In genomic region chr4:1021386-1022050, GRCh38 we compare ENCODE assay signal across 13 cellular contexts. TPM values are rescaled to one million over a fixed set of nuclear protein-coding genes. Genes with fewer than 3 reads are reported as not detected.
DNase-seq lines count a peak whose midpoint lies in the region; ATAC-seq, FAIRE-seq and TF ChIP-seq lines count a peak whose summit lies in the region.
"Had no signal": no experiment of that assay in that cellular context is flagged by ENCODE, and none has a peak within 500 bp of the region (broad histone marks: within the 10 kb centered on the region; RNA-seq: fewer than 3 reads in every experiment).

No MANE protein-coding gene starts in this region.

- no peak for TF ChIP-seq CTCF in HepG2 (CRISPR knock-in tag; IDR thresholded peaks at IDR 0.05)
- no peak for TF ChIP-seq CTCF in right lobe of liver (IDR thresholded peaks at IDR 0.05)
- TF ChIP-seq CTCF in activated CD8-positive, alpha-beta T cell treated with anti-CD3 and anti-CD28 coated beads for 36 hours (IDR thresholded peaks at IDR 0.05), result no peak

- no peaks in the 10 kb centered on the region for H3K27me3 Mint-ChIP-seq in activated CD8-positive, alpha-beta T cell treated with anti-CD3 and anti-CD28 coated beads for 36 hours

- no peak for FAIRE-seq in HepG2 (lab: Jason Lieb, UNC)

- no peak overlapping the region for H3K4me2 ChIP-seq in HepG2 (ENCODE audit: low read depth, low read length)
- H3K4me2 ChIP-seq: neural progenitor cell, SK-N-SH had no signal

- H3K27me3 ChIP-seq in HepG2 (ENCODE audit: control insufficient read depth in 1 of 2, insufficient read depth in 2 of 2, low read length in 2 of 2) (no peaks in the 10 kb centered on the region), right lobe of liver (no peaks in the 10 kb centered on the region)
- H3K27me3 ChIP-seq: neural progenitor cell had no signal

- whole genome bisulfite sequencing in HepG2 (ENCODE audit: low lambda C conversion rate), result 80% methylated on average over 2 of the region's 19 CpGs
- 92% methylated on average over 4 of the region's 19 CpGs for WGBS in right lobe of liver (ENCODE audit: insufficient coverage, low coverage, low lambda C conversion rate, missing lambda C conversion rate)

- no TSS peak for BruUV-seq in HepG2 (replicated peaks; lab: Mats Ljungman, UMichigan)

- H3K4me1 Mint-ChIP-seq in activated CD8-positive, alpha-beta T cell treated with anti-CD3 and anti-CD28 coated beads for 36 hours (ENCODE audit: low read depth), result peaks cover 6% of the 10 kb centered on the region

- no peak for TF ChIP-seq RAD21 in HepG2 (CRISPR knock-in tag; IDR thresholded peaks at IDR 0.05)

- H3K9me3 Mint-ChIP-seq in activated CD8-positive, alpha-beta T cell treated with anti-CD3 and anti-CD28 coated beads for 36 hours, result no peaks in the 10 kb centered on the region

- TF ChIP-seq EP300 in HepG2 (IDR thresholded peaks at IDR 0.05; ENCODE audit: low read depth in 2 of 2, low read length in 2 of 2), result no peak
- no peak for TF ChIP-seq EP300 in HepG2 (CRISPR knock-in tag; IDR thresholded peaks at IDR 0.05; ENCODE audit: borderline replicate concordance)

- H4K20me1 ChIP-seq in HepG2 (ENCODE audit: insufficient read depth, low read length), result no peaks in the 10 kb centered on the region

- H3K9ac ChIP-seq in HepG2 (ENCODE audit: insufficient read depth, low read depth, low read length), result no peak overlapping the region
- H3K9ac ChIP-seq: neural progenitor cell, SK-N-SH had no signal

- TF ChIP-seq POLR2A in HepG2 (IDR thresholded peaks at IDR 0.05; ENCODE audit: insufficient read depth in 1 of 2, low read depth in 2 of 2, low read length in 2 of 2), result no peak
- no peak for TF ChIP-seq POLR2A in right lobe of liver (IDR thresholded peaks at IDR 0.05)

- H3K4me3 ChIP-seq in HepG2 (replicated peaks in 1 of 3; ENCODE audit: insufficient read depth in 1 of 3, low read depth in 2 of 3, low read length in 3 of 3), result no peak overlapping the region
- H3K4me3 ChIP-seq in right lobe of liver, result no peak overlapping the region
- H3K4me3 ChIP-seq: neural progenitor cell had no signal

- POLR2A ChIA-PET in HepG2 (lab: Yijun Ruan, JAX), result no interaction called here
- POLR2A ChIA-PET in activated CD8-positive, alpha-beta T cell treated with anti-CD3 and anti-CD28 coated beads for 36 hours (lab: Charles Lee), result no interaction called here

- in situ Hi-C loops in HepG2 (cut with HindIII; ENCODE audit: extremely low pct_ligation_motif_present, low pct_unique_long_range_greater_than_20kb), result no loop called here

- DNase-seq in HepG2 (ENCODE audit: low spot score) (no peak), right lobe of liver (no peak), islet precursor cell (no peak), NCI-H1694 (lab: John Stamatoyannopoulos, UW) (no peak), NCI-H146 (lab: John Stamatoyannopoulos, UW) (no peak)
- DNase-seq in activated CD8-positive, alpha-beta T cell treated with anti-CD3 and anti-CD28 coated beads for 36 hours, result no peak
- DNase-seq: NCI-H510A, SK-N-SH had no signal

- no peak for ATAC-seq in HepG2
- no peak for ATAC-seq in right lobe of liver
- peak; percentile 65 for ATAC-seq in HG02642 (IDR thresholded peaks at IDR 0.05; ENCODE audit: poor library complexity, unreplicated experiment)
- ATAC-seq in HG03521 (IDR thresholded peaks at IDR 0.05; ENCODE audit: unreplicated experiment), result peak; percentile 55
- ATAC-seq in activated CD8-positive, alpha-beta T cell treated with anti-CD3 and anti-CD28 coated beads for 36 hours, result no peak
- ATAC-seq: HCT116 had no signal

- H3K4me1 ChIP-seq in HepG2 (ENCODE audit: insufficient read depth, low read length) (no peaks in the 10 kb centered on the region), right lobe of liver (no peaks in the 10 kb centered on the region)

- H3K27ac ChIP-seq in HepG2 (ENCODE audit: extremely low read length, insufficient read depth, low read length), result no peak overlapping the region
- H3K27ac ChIP-seq in right lobe of liver, result no peak overlapping the region
- H3K27ac ChIP-seq: 22Rv1, neural progenitor cell had no signal

- H3K79me2 ChIP-seq in HepG2 (ENCODE audit: insufficient read depth, low read length), result no peaks in the 10 kb centered on the region

- H3K9me3 ChIP-seq in HepG2 (ENCODE audit: low read length) (no peaks in the 10 kb centered on the region), right lobe of liver (no peaks in the 10 kb centered on the region)
- H3K9me3 ChIP-seq: SK-N-SH had no signal

- no peak overlapping the region for H3K4me3 Mint-ChIP-seq in activated CD8-positive, alpha-beta T cell treated with anti-CD3 and anti-CD28 coated beads for 36 hours
- H3K4me3 Mint-ChIP-seq: neural progenitor cell had no signal

- intact Hi-C loops in HepG2 (cut with micrococcal nuclease; ENCODE audit: unreplicated experiment) (no loop called here), right lobe of liver (cut with DNase I) (loop anchor here in 1 of 2 donors (10.0 kb wide), 1 partner anchor 203 kb away; no protein-coding TSS in a partner anchor)
- intact Hi-C loops in activated CD8-positive, alpha-beta T cell treated with anti-CD3 and anti-CD28 coated beads for 36 hours (cut with micrococcal nuclease), result no loop called here

- CTCF ChIA-PET in HepG2 (lab: Yijun Ruan, JAX; ENCODE audit: low intra/inter-chr PET ratio, low total read pairs), result no interaction called here
- CTCF ChIA-PET in activated CD8-positive, alpha-beta T cell treated with anti-CD3 and anti-CD28 coated beads for 36 hours (lab: Charles Lee), result no interaction called here

- H3K36me3 Mint-ChIP-seq in activated CD8-positive, alpha-beta T cell treated with anti-CD3 and anti-CD28 coated beads for 36 hours (ENCODE audit: low read depth), result peaks cover 11% of the 10 kb centered on the region

- no peak overlapping the region for H2AFZ ChIP-seq in HepG2 (ENCODE audit: low read length)
- H2AFZ ChIP-seq: neural progenitor cell had no signal

- peaks cover 8 to 12% of the 10 kb centered on the region in 2 experiments; a peak in 4 of 5 replicates for H3K36me3 ChIP-seq in HepG2 (replicated peaks in 1 of 2; ENCODE audit: control insufficient read depth in 1 of 2, insufficient read depth in 2 of 2, low read length in 2 of 2)
- peaks cover 0 to 10% (median 5%) of the 10 kb centered on the region in 4 donors for H3K36me3 ChIP-seq in right lobe of liver
- H3K36me3 ChIP-seq: neural progenitor cell had no signal

- no peak overlapping the region for H3K27ac Mint-ChIP-seq in activated CD8-positive, alpha-beta T cell treated with anti-CD3 and anti-CD28 coated beads for 36 hours
- H3K27ac Mint-ChIP-seq: neural progenitor cell had no signal

RNA-seq across cellular contexts. Expression of gene FGFRL1, which starts 10.1 kb away (rescaled TPM):
- total RNA-seq in HepG2 (2016; rRNA removed; fragmentation: Illumina TruSeq; extraction: Trizol) (12.3 and 19.1 TPM in 2 replicates), right lobe of liver (10 to 100 TPM; 27.9 to 60.1 (median 45.7) TPM)
- 8.9 and 9.3 TPM in 2 replicates for total RNA-seq in HepG2 (2016; cell fraction: cytosol; rRNA removed; fragmentation: Illumina TruSeq; extraction: Trizol; ENCODE audit: low read depth)
- 11.5 and 17.5 TPM in 2 replicates for total RNA-seq in HepG2 (2016; cell fraction: insoluble cytoplasmic fraction; rRNA removed; fragmentation: Illumina TruSeq; extraction: Trizol)
- total RNA-seq in HepG2 (2016; cell fraction: membrane; rRNA removed; fragmentation: Illumina TruSeq; extraction: Trizol), result 31.8 and 32.6 TPM in 2 replicates
- 13.0 and 15.9 TPM in 2 replicates for total RNA-seq in HepG2 (2016; cell fraction: nucleus; rRNA removed; fragmentation: Illumina TruSeq; extraction: Trizol)
- polyA plus RNA-seq in HepG2 (2011; rRNA removed), result 30.6 and 35.5 TPM in 2 replicates
- polyA plus RNA-seq in HepG2 (2011; cell fraction: cytosol; rRNA removed), result 37.2 and 49.4 TPM in 2 replicates
- 122 and 143 TPM in 2 replicates for polyA plus RNA-seq in HepG2 (2011; cell fraction: nucleus; rRNA removed)
- 21.8 and 31.9 TPM in 2 replicates for polyA plus RNA-seq in HepG2 (2012)
- polyA plus RNA-seq in HepG2 (2016; cell fraction: cytosol; fragmentation: Illumina TruSeq; extraction: Trizol; ENCODE audit: low read depth), result 15.2 and 15.4 TPM in 2 replicates
- 18.1 and 23.1 TPM in 2 replicates for polyA plus RNA-seq in HepG2 (2016; cell fraction: insoluble cytoplasmic fraction; fragmentation: Illumina TruSeq; extraction: Trizol; ENCODE audit: low read depth)
- polyA plus RNA-seq in HepG2 (2016; cell fraction: membrane; fragmentation: Illumina TruSeq; extraction: Trizol; ENCODE audit: low read depth), result 38.4 and 44.6 TPM in 2 replicates
- 33.6 and 40.0 TPM in 2 replicates for polyA plus RNA-seq in HepG2 (2016; cell fraction: nucleus; fragmentation: Illumina TruSeq; extraction: Trizol; ENCODE audit: insufficient read depth, low read depth)
- 74.3 and 145 TPM in 2 replicates for polyA minus RNA-seq in HepG2 (2011; rRNA and poly(A)+ RNA removed; ENCODE audit: low replicate concordance)
- polyA minus RNA-seq in HepG2 (2011; cell fraction: cytosol; rRNA and poly(A)+ RNA removed), result 22.8 and 26.5 TPM in 2 replicates
- 19.9 and 23.2 TPM in 2 replicates for polyA minus RNA-seq in HepG2 (2011; cell fraction: nucleus; rRNA and poly(A)+ RNA removed)
- 10 to 100 TPM; 16.2 to 18.0 TPM for total RNA-seq in activated CD8-positive, alpha-beta T cell treated with anti-CD3 and anti-CD28 coated beads for 36 hours

RNA-seq across cellular contexts. Expression of gene SLC26A1, which starts 28.3 kb away (rescaled TPM):
- 7.2 and 22.9 TPM in 2 replicates for total RNA-seq in HepG2 (2016; rRNA removed; fragmentation: Illumina TruSeq; extraction: Trizol)
- 1.1 and 1.9 TPM in 2 replicates for total RNA-seq in HepG2 (2016; cell fraction: cytosol; rRNA removed; fragmentation: Illumina TruSeq; extraction: Trizol; ENCODE audit: low read depth)
- 6.6 and 22.7 TPM in 2 replicates for total RNA-seq in HepG2 (2016; cell fraction: insoluble cytoplasmic fraction; rRNA removed; fragmentation: Illumina TruSeq; extraction: Trizol)
- 4.2 and 4.6 TPM in 2 replicates for total RNA-seq in HepG2 (2016; cell fraction: membrane; rRNA removed; fragmentation: Illumina TruSeq; extraction: Trizol)
- total RNA-seq in HepG2 (2016; cell fraction: nucleus; rRNA removed; fragmentation: Illumina TruSeq; extraction: Trizol), result 23.8 and 28.9 TPM in 2 replicates
- polyA plus RNA-seq in HepG2 (2011; rRNA removed), result 5.4 and 8.4 TPM in 2 replicates
- polyA plus RNA-seq in HepG2 (2011; cell fraction: cytosol; rRNA removed), result 7.7 and 10.8 TPM in 2 replicates
- polyA plus RNA-seq in HepG2 (2011; cell fraction: nucleus; rRNA removed), result 30.6 and 45.2 TPM in 2 replicates
- 5.1 and 7.0 TPM in 2 replicates for polyA plus RNA-seq in HepG2 (2012)
- 1.2 and 1.5 TPM in 2 replicates for polyA plus RNA-seq in HepG2 (2016; cell fraction: cytosol; fragmentation: Illumina TruSeq; extraction: Trizol; ENCODE audit: low read depth)
- 4.5 and 6.1 TPM in 2 replicates for polyA plus RNA-seq in HepG2 (2016; cell fraction: insoluble cytoplasmic fraction; fragmentation: Illumina TruSeq; extraction: Trizol; ENCODE audit: low read depth)
- polyA plus RNA-seq in HepG2 (2016; cell fraction: membrane; fragmentation: Illumina TruSeq; extraction: Trizol; ENCODE audit: low read depth), result 1.6 and 2.2 TPM in 2 replicates
- 25.4 and 27.0 TPM in 2 replicates for polyA plus RNA-seq in HepG2 (2016; cell fraction: nucleus; fragmentation: Illumina TruSeq; extraction: Trizol; ENCODE audit: insufficient read depth, low read depth)
- polyA minus RNA-seq in HepG2 (2011; rRNA and poly(A)+ RNA removed; ENCODE audit: low replicate concordance), result 0.40 and 58.6 TPM in 2 replicates
- polyA minus RNA-seq in HepG2 (2011; cell fraction: cytosol; rRNA and poly(A)+ RNA removed), result 13.4 and 13.6 TPM in 2 replicates
- polyA minus RNA-seq in HepG2 (2011; cell fraction: nucleus; rRNA and poly(A)+ RNA removed), result 37.7 and 40.7 TPM in 2 replicates
- total RNA-seq in right lobe of liver, result 10 to 100 TPM in 5 of 6 experiments, 1 to 10 TPM in 1; 9.6 to 30.9 (median 23.0) TPM
- total RNA-seq in activated CD8-positive, alpha-beta T cell treated with anti-CD3 and anti-CD28 coated beads for 36 hours, result under 1 TPM in 1 of 2 experiments, not detected in 1; 0.27 TPM

RNA-seq across cellular contexts. Expression of gene IDUA, which starts 34.7 kb away (rescaled TPM):
- total RNA-seq in HepG2 (2016; rRNA removed; fragmentation: Illumina TruSeq; extraction: Trizol) (0.32 and 1.0 TPM in 2 replicates), right lobe of liver (10 to 100 TPM in 3 of 6 experiments, 1 to 10 TPM in 3; 4.7 to 15.1 (median 11.0) TPM)
- total RNA-seq in HepG2 (2016; cell fraction: cytosol; rRNA removed; fragmentation: Illumina TruSeq; extraction: Trizol; ENCODE audit: low read depth), result not detected in 2 replicates
- total RNA-seq in HepG2 (2016; cell fraction: insoluble cytoplasmic fraction; rRNA removed; fragmentation: Illumina TruSeq; extraction: Trizol), result 0.84 TPM in 1 of 2 replicates, not detected in the other
- 0.24 and 0.53 TPM in 2 replicates for total RNA-seq in HepG2 (2016; cell fraction: membrane; rRNA removed; fragmentation: Illumina TruSeq; extraction: Trizol)
- 0.75 and 2.8 TPM in 2 replicates for total RNA-seq in HepG2 (2016; cell fraction: nucleus; rRNA removed; fragmentation: Illumina TruSeq; extraction: Trizol)
- 0.77 and 1.5 TPM in 2 replicates for polyA plus RNA-seq in HepG2 (2011; rRNA removed)
- 0.24 and 0.27 TPM in 2 replicates for polyA plus RNA-seq in HepG2 (2011; cell fraction: cytosol; rRNA removed)
- polyA plus RNA-seq in HepG2 (2011; cell fraction: nucleus; rRNA removed), result 34.5 and 42.6 TPM in 2 replicates
- 1.0 and 2.7 TPM in 2 replicates for polyA plus RNA-seq in HepG2 (2012)
- polyA plus RNA-seq in HepG2 (2016; cell fraction: cytosol; fragmentation: Illumina TruSeq; extraction: Trizol; ENCODE audit: low read depth), result 0.19 and 0.29 TPM in 2 replicates
- polyA plus RNA-seq in HepG2 (2016; cell fraction: insoluble cytoplasmic fraction; fragmentation: Illumina TruSeq; extraction: Trizol; ENCODE audit: low read depth), result not detected in 2 replicates
- 0.19 and 0.30 TPM in 2 replicates for polyA plus RNA-seq in HepG2 (2016; cell fraction: membrane; fragmentation: Illumina TruSeq; extraction: Trizol; ENCODE audit: low read depth)
- polyA plus RNA-seq in HepG2 (2016; cell fraction: nucleus; fragmentation: Illumina TruSeq; extraction: Trizol; ENCODE audit: insufficient read depth, low read depth), result 2.2 and 4.7 TPM in 2 replicates
- 1.4 and 1.8 TPM in 2 replicates for polyA minus RNA-seq in HepG2 (2011; rRNA and poly(A)+ RNA removed; ENCODE audit: low replicate concordance)
- 0.69 TPM in 1 of 2 replicates, not detected in the other for polyA minus RNA-seq in HepG2 (2011; cell fraction: cytosol; rRNA and poly(A)+ RNA removed)
- 3.5 and 4.0 TPM in 2 replicates for polyA minus RNA-seq in HepG2 (2011; cell fraction: nucleus; rRNA and poly(A)+ RNA removed)
- total RNA-seq in activated CD8-positive, alpha-beta T cell treated with anti-CD3 and anti-CD28 coated beads for 36 hours, result 1 to 10 TPM; 4.8 to 5.4 TPM

RNA-seq across cellular contexts. Expression of gene DGKQ, which starts 48.1 kb away (rescaled TPM):
- 3.2 and 7.2 TPM in 2 replicates for total RNA-seq in HepG2 (2016; rRNA removed; fragmentation: Illumina TruSeq; extraction: Trizol)
- 0.53 and 1.4 TPM in 2 replicates for total RNA-seq in HepG2 (2016; cell fraction: cytosol; rRNA removed; fragmentation: Illumina TruSeq; extraction: Trizol; ENCODE audit: low read depth)
- total RNA-seq in HepG2 (2016; cell fraction: insoluble cytoplasmic fraction; rRNA removed; fragmentation: Illumina TruSeq; extraction: Trizol), result 2.4 and 7.8 TPM in 2 replicates
- total RNA-seq in HepG2 (2016; cell fraction: membrane; rRNA removed; fragmentation: Illumina TruSeq; extraction: Trizol), result 2.5 and 2.9 TPM in 2 replicates
- 7.0 and 7.9 TPM in 2 replicates for total RNA-seq in HepG2 (2016; cell fraction: nucleus; rRNA removed; fragmentation: Illumina TruSeq; extraction: Trizol)
- 4.5 and 6.1 TPM in 2 replicates for polyA plus RNA-seq in HepG2 (2011; rRNA removed)
- 3.1 and 4.8 TPM in 2 replicates for polyA plus RNA-seq in HepG2 (2011; cell fraction: cytosol; rRNA removed)
- polyA plus RNA-seq in HepG2 (2011; cell fraction: nucleus; rRNA removed), result 50.5 and 58.5 TPM in 2 replicates
- 3.0 and 5.5 TPM in 2 replicates for polyA plus RNA-seq in HepG2 (2012)
- 0.35 and 0.36 TPM in 2 replicates for polyA plus RNA-seq in HepG2 (2016; cell fraction: cytosol; fragmentation: Illumina TruSeq; extraction: Trizol; ENCODE audit: low read depth)
- 2.0 and 3.4 TPM in 2 replicates for polyA plus RNA-seq in HepG2 (2016; cell fraction: insoluble cytoplasmic fraction; fragmentation: Illumina TruSeq; extraction: Trizol; ENCODE audit: low read depth)
- polyA plus RNA-seq in HepG2 (2016; cell fraction: membrane; fragmentation: Illumina TruSeq; extraction: Trizol; ENCODE audit: low read depth), result 1.3 and 1.7 TPM in 2 replicates
- polyA plus RNA-seq in HepG2 (2016; cell fraction: nucleus; fragmentation: Illumina TruSeq; extraction: Trizol; ENCODE audit: insufficient read depth, low read depth), result 16.0 and 17.5 TPM in 2 replicates
- 3.0 and 10.3 TPM in 2 replicates for polyA minus RNA-seq in HepG2 (2011; rRNA and poly(A)+ RNA removed; ENCODE audit: low replicate concordance)
- polyA minus RNA-seq in HepG2 (2011; cell fraction: cytosol; rRNA and poly(A)+ RNA removed), result 4.2 and 4.9 TPM in 2 replicates
- polyA minus RNA-seq in HepG2 (2011; cell fraction: nucleus; rRNA and poly(A)+ RNA removed), result 7.2 and 8.1 TPM in 2 replicates
- 10 to 100 TPM in 1 of 6 experiments, 1 to 10 TPM in 5; 4.6 to 10.5 (median 5.7) TPM for total RNA-seq in right lobe of liver
- 10 to 100 TPM; 14.3 to 16.7 TPM for total RNA-seq in activated CD8-positive, alpha-beta T cell treated with anti-CD3 and anti-CD28 coated beads for 36 hours

Comparison
In these comparisons a context has a peak if more than half of its experiments do, and no peak if none do; other contexts are left out.
1. ATAC-seq: peak in HG02642 (single experiment) and HG03521 (single experiment); none in HepG2 (single experiment), right lobe of liver (0 of 4) and activated CD8-positive, alpha-beta T cell treated with anti-CD3 and anti-CD28 coated beads for 36 hours (single experiment).